9 cellular contexts compared by ENCODE assay signal in genomic region chr13:50174630-50175029, GRCh38.
"Had no signal": no experiment of that assay in that cellular context is flagged by ENCODE, and none has a peak within 500 bp of the region (broad histone marks: within the 10 kb centered on the region; RNA-seq: fewer than 3 reads in every experiment).

No MANE protein-coding gene starts in this region.

- H3K27ac Mint-ChIP-seq: GM23338, H9, HFFc6 had no signal

- H3K4me3 Mint-ChIP-seq: GM23338, H9, HFFc6 had no signal

- H3K4me3 ChIP-seq: GM23248, GM23338, HAP-1 had no signal

- H3K27ac ChIP-seq: GM23248 had no signal

- H3K9me3 Mint-ChIP-seq: GM23338, H9, HFFc6 had no signal

- ATAC-seq: GM23338, HCT116 had no signal

- H3K36me3 ChIP-seq: HAP-1 had no signal

- DNase-seq: GM23248, GOT3, H7, H9, HCEC 1CT, HFFc6 had no signal

- H3K4me1 ChIP-seq: HAP-1 had no signal
